Comparison of ENCODE assay signal across 15 cellular contexts in the genomic region with DNA sequence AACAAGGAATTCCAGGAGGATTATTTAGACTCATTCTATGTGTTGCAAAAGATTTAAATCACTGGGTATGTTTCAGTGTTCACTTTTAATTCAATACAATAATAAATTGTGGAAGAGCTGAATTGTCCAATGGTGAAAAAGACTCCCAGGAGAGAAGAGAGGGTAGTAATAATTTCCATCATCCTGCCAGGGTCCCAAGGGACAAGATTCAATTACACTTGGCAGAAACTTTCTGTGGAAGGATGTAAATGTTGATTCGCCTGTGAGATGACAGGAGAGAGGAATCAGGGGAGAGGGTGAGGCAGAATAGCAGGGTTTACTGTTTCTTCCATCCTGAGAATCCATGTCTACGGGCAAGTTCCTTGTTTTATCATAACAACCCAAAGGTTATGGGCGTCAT.
"Had no signal": no experiment of that assay in that cellular context is flagged by ENCODE, and none has a peak within 500 bp of the region (broad histone marks: within the 10 kb centered on the region; RNA-seq: fewer than 3 reads in every experiment).

No MANE protein-coding gene starts in this region.

- H3K27me3 ChIP-seq: gastroesophageal sphincter, testis, upper lobe of right lung had no signal

- DNase-seq: activated CD4-positive, alpha-beta T cell treated with anti-CD3 and anti-CD28 coated beads, Interleukin-2, amount 10 ng/mL, durations not matched to agents 7 days and 5 days; activated CD8-positive, alpha-beta memory T cell treated with anti-CD3 and anti-CD28 coated beads for 24 hours; amniotic stem cell; cortex of kidney; effector CD8-positive, alpha-beta T cell; midbrain; small intestine; stimulated activated CD4-positive, alpha-beta T cell treated with anti-CD3 and anti-CD28 coated beads, Interleukin-4, amount 100 ng/mL, for 24 hours; stimulated activated naive CD8-positive, alpha-beta T cell treated with anti-CD3 and anti-CD28 coated beads, Interleukin-15, Interleukin-2, amounts not matched to agents 100 U/mL and 50 U/mL, for 24 hours; SW 1271; testis; upper lobe of right lung had no signal

- H3K4me3 Mint-ChIP-seq: activated CD4-positive, alpha-beta T cell treated with anti-CD3 and anti-CD28 coated beads, Interleukin-2, amount 10 ng/mL, durations not matched to agents 7 days and 5 days; activated T-helper 1 cell treated with anti-CD3 and anti-CD28 coated beads, Interleukin-12 subunit alpha, Interleukin-12 subunit beta, Interleukin-2, Interleukin-4 antibody, amounts not matched to agents 30 ng/mL and 10 ng/mL and 1 ng/mL, durations not matched to agents 14 hours and 24 hours and 36 hours; T-helper 2 cell treated with Interferon-gamma antibody and Interleukin-4, amounts not matched to agents 5 μg/mL and 100 μg/mL, for 36 hours had no signal

- H3K27ac Mint-ChIP-seq: activated CD4-positive, alpha-beta T cell treated with anti-CD3 and anti-CD28 coated beads, Interleukin-2, amount 10 ng/mL, durations not matched to agents 7 days and 5 days; activated T-helper 1 cell treated with anti-CD3 and anti-CD28 coated beads, Interleukin-12 subunit alpha, Interleukin-12 subunit beta, Interleukin-2, Interleukin-4 antibody, amounts not matched to agents 30 ng/mL and 10 ng/mL and 1 ng/mL, durations not matched to agents 14 hours and 24 hours and 36 hours; T-helper 2 cell treated with Interferon-gamma antibody and Interleukin-4, amounts not matched to agents 5 μg/mL and 100 μg/mL, for 36 hours had no signal

- ATAC-seq: gastroesophageal sphincter; stimulated activated naive CD8-positive, alpha-beta T cell treated with anti-CD3 and anti-CD28 coated beads, Interleukin-15, Interleukin-2, amounts not matched to agents 100 U/mL and 50 U/mL, for 24 hours; upper lobe of right lung had no signal

- H3K4me3 ChIP-seq: gastroesophageal sphincter, testis, upper lobe of right lung had no signal

- H3K9me3 ChIP-seq: gastroesophageal sphincter, testis, upper lobe of right lung had no signal

- H3K4me1 ChIP-seq: testis, upper lobe of right lung had no signal

- H3K27me3 Mint-ChIP-seq: activated CD4-positive, alpha-beta T cell treated with anti-CD3 and anti-CD28 coated beads, Interleukin-2, amount 10 ng/mL, durations not matched to agents 7 days and 5 days had no signal

- H3K27ac ChIP-seq: gastroesophageal sphincter, testis, upper lobe of right lung had no signal

- H3K9me3 Mint-ChIP-seq: activated CD4-positive, alpha-beta T cell treated with anti-CD3 and anti-CD28 coated beads, Interleukin-2, amount 10 ng/mL, durations not matched to agents 7 days and 5 days; activated T-helper 1 cell treated with anti-CD3 and anti-CD28 coated beads, Interleukin-12 subunit alpha, Interleukin-12 subunit beta, Interleukin-2, Interleukin-4 antibody, amounts not matched to agents 30 ng/mL and 10 ng/mL and 1 ng/mL, durations not matched to agents 14 hours and 24 hours and 36 hours; T-helper 2 cell treated with Interferon-gamma antibody and Interleukin-4, amounts not matched to agents 5 μg/mL and 100 μg/mL, for 36 hours had no signal
